ENCODE assay signal across 1 cellular context in the genomic region with DNA sequence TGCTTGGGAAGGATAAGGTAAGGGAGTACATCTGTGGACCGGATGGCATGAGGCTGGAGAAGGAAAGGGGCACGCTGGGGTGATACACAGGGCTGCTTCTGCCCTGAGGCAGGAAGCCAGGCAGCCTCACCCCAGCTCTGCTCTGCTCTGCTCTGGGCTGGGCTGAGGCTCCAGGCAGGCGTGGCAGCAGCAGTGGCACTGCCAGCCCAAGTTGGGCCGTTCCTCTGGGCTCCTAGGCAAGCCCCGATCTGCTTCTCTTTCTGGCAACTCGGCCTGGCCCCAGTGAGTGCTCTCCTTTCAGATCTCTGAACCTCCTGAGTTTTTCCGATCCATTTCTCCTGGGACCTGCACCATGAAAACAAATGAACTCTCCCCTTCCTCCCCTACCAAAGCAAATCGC.
TF ChIP-seq lines count a peak whose summit lies in the region.

No MANE protein-coding gene starts in this region.

TF ChIP-seq in HepG2, 621 proteins besides CTCF, POLR2A, EP300 and RAD21:
- TF ChIP-seq ZNF451 (CRISPR knock-in tag; IDR thresholded peaks at IDR 0.05) = no peak
- 0 out of 2 replicates have a peak, but pooled peaks have one; percentile 13 for TF ChIP-seq ZNF768 (CRISPR knock-in tag; IDR thresholded peaks at IDR 0.05)
